In the genomic region with DNA sequence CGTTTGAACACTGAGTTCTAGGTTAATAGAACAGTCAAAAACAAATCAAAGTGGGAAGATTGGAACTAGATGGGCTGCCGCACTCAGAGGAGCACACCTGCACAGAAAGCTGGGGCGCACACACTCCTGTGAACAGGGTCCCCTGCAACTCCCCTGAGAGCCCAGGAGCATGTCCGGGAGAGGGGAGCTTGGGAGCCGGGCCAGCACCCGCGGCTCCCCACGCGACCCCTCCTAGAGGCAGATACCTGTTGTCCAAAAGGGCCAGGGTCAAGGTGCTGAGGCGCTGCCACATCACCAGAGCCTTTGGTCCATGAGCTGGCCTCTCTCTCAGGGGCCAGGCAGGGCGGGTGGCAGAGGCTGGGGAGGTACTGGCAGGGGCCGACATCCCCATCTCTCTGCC, we compare ENCODE assay signal across 41 cellular contexts. TPM values are rescaled to one million over a fixed set of nuclear protein-coding genes. Genes with fewer than 3 reads are reported as not detected.
"Had no signal": no experiment of that assay in that cellular context is flagged by ENCODE, and none has a peak within 500 bp of the region (broad histone marks: within the 10 kb centered on the region; RNA-seq: fewer than 3 reads in every experiment).

No MANE protein-coding gene starts in this region.

- H3K9me3 Mint-ChIP-seq: activated naive CD4-positive, alpha-beta T cell treated with anti-CD3 and anti-CD28 coated beads for 36 hours; activated naive CD4-positive, alpha-beta T cell treated with anti-CD3 and anti-CD28 coated beads, Interleukin-2, amount 10 ng/mL, durations not matched to agents 7 days and 5 days; activated naive CD4-positive, alpha-beta T cell treated with anti-CD3 and anti-CD28 coated beads, Interleukin-2, amount 50 U/mL, for 24 hours; activated naive CD4-positive, alpha-beta T cell treated with anti-CD3 and anti-CD28 coated beads, Interleukin-2, amount 50 U/mL, for 72 hours; activated naive CD8-positive, alpha-beta T cell treated with anti-CD3 and anti-CD28 coated beads for 36 hours; activated naive CD8-positive, alpha-beta T cell treated with anti-CD3 and anti-CD28 coated beads, Interleukin-2, amount 10 ng/mL, durations not matched to agents 7 days and 5 days; activated naive CD8-positive, alpha-beta T cell treated with anti-CD3 and anti-CD28 coated beads, Interleukin-2, amount 50 U/mL, for 24 hours; activated T-cell treated with anti-CD3 and anti-CD28 coated beads, Interleukin-2, amount 50 U/mL, for 24 hours; activated T-cell treated with anti-CD3 and anti-CD28 coated beads, Interleukin-2, amount 50 U/mL, for 4 hours; activated T-cell treated with anti-CD3 and anti-CD28 coated beads, Interleukin-2, amount 50 U/mL, for 72 hours; activated T-helper 1 cell treated with anti-CD3 and anti-CD28 coated beads, Interleukin-12 subunit alpha, Interleukin-12 subunit beta, Interleukin-2, Interleukin-4 antibody, amounts not matched to agents 30 ng/mL and 10 ng/mL and 1 ng/mL, durations not matched to agents 14 hours and 24 hours and 36 hours; activated T-helper 2 cell treated with anti-CD3 and anti-CD28 coated beads, Interferon-gamma antibody, Interleukin-2, Interleukin-4, amounts not matched to agents 10 μg/mL and 5 μg/mL and 100 μg/mL, durations not matched to agents 14 hours and 24 hours and 36 hours; central memory CD8-positive, alpha-beta T cell had no signal

- H3K4me3 ChIP-seq: adrenal gland, ascending aorta, body of pancreas, breast epithelium, cardiac muscle cell had no signal

- H3K9me3 ChIP-seq: adrenal gland, body of pancreas had no signal

- DNase-seq: activated effector memory CD4-positive, alpha-beta T cell treated with anti-CD3 and anti-CD28 coated beads, Interleukin-2, amount 50 U/mL, for 16 hours; activated effector memory CD4-positive, alpha-beta T cell treated with Interleukin-2 at 50 U/mL for 16 hours; activated gamma-delta T cell; activated gamma-delta T cell treated with Interleukin-2 at 50 U/mL for 16 hours; activated naive CD4-positive, alpha-beta T cell; activated naive CD4-positive, alpha-beta T cell treated with anti-CD3 and anti-CD28 coated beads for 36 hours; activated naive CD4-positive, alpha-beta T cell treated with anti-CD3 and anti-CD28 coated beads, Interleukin-2, amount 10 ng/mL, durations not matched to agents 7 days and 5 days; activated naive CD4-positive, alpha-beta T cell treated with anti-CD3 and anti-CD28 coated beads, Interleukin-2, amount 50 U/mL, for 16 hours; activated naive CD4-positive, alpha-beta T cell treated with Interleukin-2 at 50 U/mL for 16 hours; activated naive CD8-positive, alpha-beta T cell treated with anti-CD3 and anti-CD28 coated beads for 36 hours; activated naive CD8-positive, alpha-beta T cell treated with anti-CD3 and anti-CD28 coated beads, Interleukin-2, amount 10 ng/mL, durations not matched to agents 7 days and 5 days; activated naive CD8-positive, alpha-beta T cell treated with anti-CD3 and anti-CD28 coated beads, Interleukin-2, amount 50 U/mL, for 24 hours; activated T-cell treated with anti-CD3 and anti-CD28 coated beads, Interleukin-2, amount 50 U/mL, for 1 hour; activated T-cell treated with anti-CD3 and anti-CD28 coated beads, Interleukin-2, amount 50 U/mL, for 24 hours; activated T-cell treated with anti-CD3 and anti-CD28 coated beads, Interleukin-2, amount 50 U/mL, for 4 hours; activated T-cell treated with anti-CD3 and anti-CD28 coated beads, Interleukin-2, amount 50 U/mL, for 48 hours; activated T-cell treated with anti-CD3 and anti-CD28 coated beads, Interleukin-2, amount 50 U/mL, for 72 hours; adrenal gland; amniotic stem cell; amygdala; anterior cingulate cortex; aorta; body of pancreas; brain microvascular endothelial cell; central memory CD4-positive, alpha-beta T cell; cerebellar nuclear complex had no signal

- H3K4me1 ChIP-seq: adrenal gland, ascending aorta, breast epithelium had no signal

- H3K27me3 Mint-ChIP-seq: central memory CD8-positive, alpha-beta T cell had no signal

- ATAC-seq: activated naive CD4-positive, alpha-beta T cell treated with anti-CD3 and anti-CD28 coated beads, Interleukin-2, amount 50 U/mL, for 72 hours; activated naive CD8-positive, alpha-beta T cell treated with anti-CD3 and anti-CD28 coated beads, Interleukin-2, amount 50 U/mL, for 24 hours; activated T-cell treated with anti-CD3 and anti-CD28 coated beads, Interleukin-2, amount 50 U/mL, for 4 hours; activated T-cell treated with anti-CD3 and anti-CD28 coated beads, Interleukin-2, amount 50 U/mL, for 72 hours; body of pancreas had no signal

- H3K4me3 Mint-ChIP-seq: activated naive CD4-positive, alpha-beta T cell treated with anti-CD3 and anti-CD28 coated beads for 36 hours; activated naive CD4-positive, alpha-beta T cell treated with anti-CD3 and anti-CD28 coated beads, Interleukin-2, amount 10 ng/mL, durations not matched to agents 7 days and 5 days; activated naive CD4-positive, alpha-beta T cell treated with anti-CD3 and anti-CD28 coated beads, Interleukin-2, amount 50 U/mL, for 24 hours; activated naive CD8-positive, alpha-beta T cell; activated naive CD8-positive, alpha-beta T cell treated with anti-CD3 and anti-CD28 coated beads for 36 hours; activated naive CD8-positive, alpha-beta T cell treated with anti-CD3 and anti-CD28 coated beads, Interleukin-2, amount 10 ng/mL, durations not matched to agents 7 days and 5 days; activated naive CD8-positive, alpha-beta T cell treated with anti-CD3 and anti-CD28 coated beads, Interleukin-2, amount 50 U/mL, for 24 hours; activated T-cell treated with anti-CD3 and anti-CD28 coated beads, Interleukin-2, amount 50 U/mL, for 24 hours; activated T-cell treated with anti-CD3 and anti-CD28 coated beads, Interleukin-2, amount 50 U/mL, for 4 hours; activated T-cell treated with anti-CD3 and anti-CD28 coated beads, Interleukin-2, amount 50 U/mL, for 72 hours; activated T-helper 1 cell treated with anti-CD3 and anti-CD28 coated beads, Interleukin-12 subunit alpha, Interleukin-12 subunit beta, Interleukin-2, Interleukin-4 antibody, amounts not matched to agents 30 ng/mL and 10 ng/mL and 1 ng/mL, durations not matched to agents 14 hours and 24 hours and 36 hours; brain; central memory CD8-positive, alpha-beta T cell had no signal

- H3K36me3 ChIP-seq: brain microvascular endothelial cell, breast epithelium had no signal

- H3K4me1 Mint-ChIP-seq: activated naive CD4-positive, alpha-beta T cell treated with anti-CD3 and anti-CD28 coated beads, Interleukin-2, amount 10 ng/mL, durations not matched to agents 7 days and 5 days; activated naive CD4-positive, alpha-beta T cell treated with anti-CD3 and anti-CD28 coated beads, Interleukin-2, amount 50 U/mL, for 24 hours; activated naive CD8-positive, alpha-beta T cell treated with anti-CD3 and anti-CD28 coated beads for 36 hours; activated naive CD8-positive, alpha-beta T cell treated with anti-CD3 and anti-CD28 coated beads, Interleukin-2, amount 10 ng/mL, durations not matched to agents 7 days and 5 days; activated naive CD8-positive, alpha-beta T cell treated with anti-CD3 and anti-CD28 coated beads, Interleukin-2, amount 50 U/mL, for 24 hours; central memory CD8-positive, alpha-beta T cell had no signal

- H3K27ac ChIP-seq: adrenal gland, ascending aorta, body of pancreas, brain microvascular endothelial cell, breast epithelium, cardiac muscle cell had no signal

- H3K27ac Mint-ChIP-seq: activated naive CD4-positive, alpha-beta T cell treated with anti-CD3 and anti-CD28 coated beads for 36 hours; activated naive CD4-positive, alpha-beta T cell treated with anti-CD3 and anti-CD28 coated beads, Interleukin-2, amount 10 ng/mL, durations not matched to agents 7 days and 5 days; activated naive CD4-positive, alpha-beta T cell treated with anti-CD3 and anti-CD28 coated beads, Interleukin-2, amount 50 U/mL, for 24 hours; activated naive CD4-positive, alpha-beta T cell treated with anti-CD3 and anti-CD28 coated beads, Interleukin-2, amount 50 U/mL, for 72 hours; activated naive CD8-positive, alpha-beta T cell; activated naive CD8-positive, alpha-beta T cell treated with anti-CD3 and anti-CD28 coated beads for 36 hours; activated naive CD8-positive, alpha-beta T cell treated with anti-CD3 and anti-CD28 coated beads, Interleukin-2, amount 10 ng/mL, durations not matched to agents 7 days and 5 days; activated naive CD8-positive, alpha-beta T cell treated with anti-CD3 and anti-CD28 coated beads, Interleukin-2, amount 50 U/mL, for 24 hours; activated T-cell treated with anti-CD3 and anti-CD28 coated beads, Interleukin-2, amount 50 U/mL, for 24 hours; activated T-cell treated with anti-CD3 and anti-CD28 coated beads, Interleukin-2, amount 50 U/mL, for 72 hours; activated T-helper 1 cell treated with anti-CD3 and anti-CD28 coated beads, Interleukin-12 subunit alpha, Interleukin-12 subunit beta, Interleukin-2, Interleukin-4 antibody, amounts not matched to agents 30 ng/mL and 10 ng/mL and 1 ng/mL, durations not matched to agents 14 hours and 24 hours and 36 hours; activated T-helper 2 cell treated with anti-CD3 and anti-CD28 coated beads, Interferon-gamma antibody, Interleukin-2, Interleukin-4, amounts not matched to agents 10 μg/mL and 5 μg/mL and 100 μg/mL, durations not matched to agents 14 hours and 24 hours and 36 hours; brain had no signal

RNA-seq across cellular contexts. Expression of gene NKX6-2, which starts 5.6 kb away (rescaled TPM):
- total RNA-seq: activated naive CD4-positive, alpha-beta T cell treated with anti-CD3 and anti-CD28 coated beads for 36 hours; activated naive CD4-positive, alpha-beta T cell treated with anti-CD3 and anti-CD28 coated beads, Interleukin-2, amount 50 U/mL, for 72 hours; activated naive CD8-positive, alpha-beta T cell treated with anti-CD3 and anti-CD28 coated beads for 36 hours; activated naive CD8-positive, alpha-beta T cell treated with anti-CD3 and anti-CD28 coated beads, Interleukin-2, amount 10 ng/mL, durations not matched to agents 7 days and 5 days; activated T-cell treated with anti-CD3 and anti-CD28 coated beads, Interleukin-2, amount 50 U/mL, for 4 hours; activated T-cell treated with anti-CD3 and anti-CD28 coated beads, Interleukin-2, amount 50 U/mL, for 72 hours; activated T-helper 1 cell treated with anti-CD3 and anti-CD28 coated beads, Interleukin-12 subunit alpha, Interleukin-12 subunit beta, Interleukin-2, Interleukin-4 antibody, amounts not matched to agents 30 ng/mL and 10 ng/mL and 1 ng/mL, durations not matched to agents 14 hours and 24 hours and 36 hours; activated T-helper 2 cell treated with anti-CD3 and anti-CD28 coated beads, Interferon-gamma antibody, Interleukin-2, Interleukin-4, amounts not matched to agents 10 μg/mL and 5 μg/mL and 100 μg/mL, durations not matched to agents 14 hours and 24 hours and 36 hours; adrenal gland; aorta; ascending aorta; astrocyte; breast epithelium; bronchial epithelial cell; cardiac septum; cerebellum; chondrocyte had no signal
